Comparison of ENCODE assay signal across 8 cellular contexts in genomic region chr4:88378691-88379559, GRCh38. TPM values are rescaled to one million over a fixed set of nuclear protein-coding genes. Genes with fewer than 3 reads are reported as not detected.
DNase-seq lines count a peak whose midpoint lies in the region; ATAC-seq and TF ChIP-seq lines count a peak whose summit lies in the region.

Gene HERC6 (plus strand): TSS chr4:88378852. CDS start chr4:88378922, 70 bp downstream.

- peak within 1 kb of the TSS; percentile 72 for H3K4me3 ChIP-seq in OCI-LY7 (ENCODE audit: low read depth, low read length, poor library complexity, severe bottlenecking)
- peak within 1 kb of the TSS; percentile 88 to 100 for H3K4me3 ChIP-seq in esophagus (ENCODE audit: low read depth in 1 of 2, low read length in 2 of 2)
- peak within 1 kb of the TSS; percentile 85 to 92 for H3K4me3 ChIP-seq in mucosa of rectum (ENCODE audit: low read length in 2 of 2)

- H3K27ac Mint-ChIP-seq in Calu3 (ENCODE audit: unreplicated experiment): peak within 1 kb of the TSS; percentile 81

- H3K27me3 Mint-ChIP-seq in Calu3 (ENCODE audit: unreplicated experiment): no peaks in the 10 kb centered on the region

- H4K20me1 ChIP-seq in OCI-LY7 (ENCODE audit: insufficient read depth, low read length): no peaks in the 10 kb centered on the region

- peak within 1 kb of the TSS; percentile 68 for H3K4me2 ChIP-seq in OCI-LY7 (ENCODE audit: low read length)

- POLR2A ChIA-PET in OCI-LY7 (lab: Charles Lee): interaction anchor here (0.6 kb wide), 1 partner anchor 58 kb away, joined by 3 read pairs; no protein-coding TSS in a partner anchor

- H3K9ac ChIP-seq in mucosa of rectum (ENCODE audit: low read depth in 1 of 2, low read length in 2 of 2): peak within 1 kb of the TSS; percentile 77 to 96

- H2AFZ ChIP-seq in OCI-LY7 (ENCODE audit: low read length): peak within 1 kb of the TSS; percentile 89

- peak; percentile 71 for DNase-seq in Calu3
- DNase-seq in HT-29 (ENCODE audit: low spot score): peak; percentile 86
- DNase-seq in OCI-LY7 (ENCODE audit: low spot score): peak; percentile 70
- DNase-seq in activated T-cell treated with anti-CD3 and anti-CD28 coated beads, Interleukin-2, amount 50 U/mL, for 1 hour: peak; percentile 73
- peak; percentile 58 to 59 for DNase-seq in stimulated activated CD8-positive, alpha-beta memory T cell treated with anti-CD3 and anti-CD28 coated beads, Interleukin-4, amount 100 ng/mL, for 4 hours (ENCODE audit: low read depth in 2 of 2, low spot score in 1 of 2)

- H3K36me3 ChIP-seq in OCI-LY7 (ENCODE audit: insufficient read depth, low read length) (no peaks in the 10 kb centered on the region), esophagus (ENCODE audit: control insufficient read depth in 2 of 2, insufficient read depth in 2 of 2, low read length in 1 of 2) (no peaks in the 10 kb centered on the region), mucosa of rectum (ENCODE audit: control insufficient read depth in 2 of 2, insufficient read depth in 2 of 2, low read length in 2 of 2) (no peaks in the 10 kb centered on the region)

- TF ChIP-seq CTCF in Calu3 (IDR thresholded peaks at IDR 0.05; ENCODE audit: unreplicated experiment) (peak; percentile 56), OCI-LY7 (conservative IDR thresholded peaks at IDR 0.05; ENCODE audit: low read length) (peak; percentile 66)

- intact Hi-C loops in Calu3 (cut with micrococcal nuclease; ENCODE audit: unreplicated experiment) (loop anchor here (10.0 kb wide), 1 partner anchor 94 kb away; the partner anchor contains the start of gene PPM1K), OCI-LY7 (cut with micrococcal nuclease; ENCODE audit: unreplicated experiment) (loop anchor here (5.0 kb wide), 2 partner anchors 97 to 143 kb away; partner anchors contain the start of genes PPM1K and PYURF)

- H3K9me3 Mint-ChIP-seq in Calu3 (ENCODE audit: low read depth, unreplicated experiment): no peaks in the 10 kb centered on the region

- WGBS in esophagus, 2 donors: 0 to 1% methylated on average over 61 to 62 of the region's 62 CpGs

- no peaks in the 10 kb centered on the region for H3K4me1 Mint-ChIP-seq in Calu3 (ENCODE audit: low read depth, unreplicated experiment)

- no peaks in the 10 kb centered on the region for H3K79me2 ChIP-seq in OCI-LY7 (ENCODE audit: insufficient read depth, low read depth, low read length)

- CTCF ChIA-PET in Calu3 (lab: Charles Lee): interaction anchor here (1.0 kb wide), 3 partner anchors 78 to 160 kb away, joined by 3 to 5 read pairs (median 4); partner anchors contain the start of genes HERC5 and PPM1K
- CTCF ChIA-PET in OCI-LY7 (lab: Charles Lee; ENCODE audit: unreplicated experiment): no interaction called here

- H3K36me3 Mint-ChIP-seq in Calu3 (ENCODE audit: insufficient read depth, unreplicated experiment): peaks cover 11% of the 10 kb centered on the region

- peaks cover 3% of the 10 kb centered on the region for H3K4me1 ChIP-seq in OCI-LY7 (ENCODE audit: insufficient read depth, low read length, poor library complexity, severe bottlenecking)
- no peaks in the 10 kb centered on the region for H3K4me1 ChIP-seq in esophagus (ENCODE audit: control insufficient read depth in 2 of 2, insufficient read depth in 2 of 2, low read length in 1 of 2)
- peaks cover 0 to 5% of the 10 kb centered on the region in 2 donors for H3K4me1 ChIP-seq in mucosa of rectum (ENCODE audit: control insufficient read depth in 2 of 2, insufficient read depth in 2 of 2, low read length in 2 of 2)

- BruUV-seq in Calu3 (replicated peaks; lab: Mats Ljungman, UMichigan): no TSS peak
- no TSS peak for BruUV-seq in OCI-LY7 (replicated peaks; lab: Mats Ljungman, UMichigan)

- H3K27ac ChIP-seq in OCI-LY7 (ENCODE audit: low read depth, low read length, poor library complexity, severe bottlenecking) (no peak within 1 kb of the TSS), esophagus (ENCODE audit: low read depth in 2 of 2, low read length in 1 of 2) (peak within 1 kb of the TSS; percentile 94 to 100), mucosa of rectum (ENCODE audit: low read depth in 2 of 2, low read length in 2 of 2) (peak within 1 kb of the TSS; percentile 90 to 93)

- no peaks in the 10 kb centered on the region for H3K9me2 ChIP-seq in OCI-LY7 (ENCODE audit: insufficient read depth, low read length)

- H3K4me3 Mint-ChIP-seq in Calu3 (ENCODE audit: low read depth, unreplicated experiment): peak within 1 kb of the TSS; percentile 81

- H3K27me3 ChIP-seq in esophagus (ENCODE audit: control insufficient read depth in 1 of 2, insufficient read depth in 2 of 2, low read length in 2 of 2) (no peaks in the 10 kb centered on the region), mucosa of rectum (ENCODE audit: control insufficient read depth in 2 of 2, insufficient read depth in 2 of 2, low read length in 2 of 2) (no peaks in the 10 kb centered on the region)

- ATAC-seq in GM21360 (IDR thresholded peaks at IDR 0.05; ENCODE audit: unreplicated experiment): peak; percentile 73

- no peaks in the 10 kb centered on the region for H3K9me3 ChIP-seq in OCI-LY7 (ENCODE audit: low read length)
- H3K9me3 ChIP-seq in esophagus (ENCODE audit: control insufficient read depth in 2 of 2, insufficient read depth in 1 of 2, low read depth in 1 of 2, low read length in 1 of 2): no peaks in the 10 kb centered on the region
- no peaks in the 10 kb centered on the region for H3K9me3 ChIP-seq in mucosa of rectum (ENCODE audit: control insufficient read depth in 2 of 2, low read length in 2 of 2)

RNA-seq across cellular contexts. Expression of gene HERC6, which starts in this region (rescaled TPM):
- total RNA-seq in Calu3 (2022) (22.0 and 53.3 TPM in 2 replicates), OCI-LY7 (2022) (0.18 and 0.51 TPM in 2 replicates)
- 9.5 and 12.8 TPM in 2 replicates for total RNA-seq in HT-29 (2014; rRNA removed; shearing (Covaris generic))
- 0.09 and 0.28 TPM in 2 replicates for total RNA-seq in OCI-LY7 (2014; rRNA removed; shearing (Covaris generic))
- 10 to 100 TPM in 1 of 2 donors, 1 to 10 TPM in 1; 8.7 to 15.6 TPM for polyA plus RNA-seq in esophagus

Comparison
In these comparisons a context has a peak if more than half of its experiments do, and no peak if none do; other contexts are left out.
1. Peak in DNase-seq, H3K4me3 ChIP-seq and H3K4me2 ChIP-seq in OCI-LY7; RNA of the gene not detected or under 1 TPM.